19 cellular contexts compared by ENCODE assay signal in genomic region chr2:32864761-32865160, GRCh38.
DNase-seq lines count a peak whose midpoint lies in the region; TF ChIP-seq lines count a peak whose summit lies in the region.
"Had no signal": no experiment of that assay in that cellular context is flagged by ENCODE, and none has a peak within 500 bp of the region (broad histone marks: within the 10 kb centered on the region; RNA-seq: fewer than 3 reads in every experiment).

No MANE protein-coding gene starts in this region.

- peaks cover 3% of the 10 kb centered on the region for H3K9me3 Mint-ChIP-seq in glutamatergic neuron (ENCODE audit: unreplicated experiment)
- no peaks in the 10 kb centered on the region for H3K9me3 Mint-ChIP-seq in CD8-positive, alpha-beta memory T cell
- H3K9me3 Mint-ChIP-seq: activated CD4-positive, alpha-beta T cell treated with anti-CD3 and anti-CD28 coated beads, Interleukin-2, amount 10 ng/mL, durations not matched to agents 24 days and 14 days; activated T-cell treated with anti-CD3 and anti-CD28 coated beads, Interleukin-2, amount 50 U/mL, for 72 hours; T-helper 1 cell treated with Interleukin-12 subunit alpha and Interleukin-12 subunit beta and Interleukin-4 antibody, amounts not matched to agents 30 μg/mL and 1 μg/mL, for 36 hours had no signal

- H3K27me3 Mint-ChIP-seq in glutamatergic neuron (ENCODE audit: unreplicated experiment), result peaks cover 3% of the 10 kb centered on the region
- no peaks in the 10 kb centered on the region for H3K27me3 Mint-ChIP-seq in CD8-positive, alpha-beta memory T cell

- H3K27me3 ChIP-seq in CD8-positive, alpha-beta memory T cell (ENCODE audit: insufficient read depth, low read length, poor library complexity, severe bottlenecking), result no peaks in the 10 kb centered on the region
- H3K27me3 ChIP-seq: body of pancreas, hepatocyte, Peyer's patch had no signal

- in situ Hi-C loops in astrocyte of the cerebellum (cut with HindIII; ENCODE audit: low sequenced_read_pairs), result no loop called here

- TF ChIP-seq CTCF in astrocyte of the cerebellum (IDR thresholded peaks at IDR 0.05; ENCODE audit: low read depth, low read length, missing control alignments) (no peak), glutamatergic neuron (IDR thresholded peaks at IDR 0.05; ENCODE audit: partially characterized antibody, unreplicated experiment) (no peak)

- CTCF ChIA-PET in CD8-positive, alpha-beta memory T cell (lab: Charles Lee), result no interaction called here

- H3K4me1 ChIP-seq in CD8-positive, alpha-beta memory T cell (ENCODE audit: insufficient read depth, low read length), result no peaks in the 10 kb centered on the region
- H3K4me1 ChIP-seq: body of pancreas, Peyer's patch had no signal

- H3K4me3 ChIP-seq in astrocyte of the cerebellum (ENCODE audit: low read depth, low read length), result no peak overlapping the region
- no peak overlapping the region for H3K4me3 ChIP-seq in CD8-positive, alpha-beta memory T cell (ENCODE audit: low read length)
- H3K4me3 ChIP-seq: body of pancreas, hepatocyte, Peyer's patch, skin epidermis had no signal

- H3K4me3 Mint-ChIP-seq in glutamatergic neuron (ENCODE audit: unreplicated experiment), result no peak overlapping the region
- no peak overlapping the region for H3K4me3 Mint-ChIP-seq in CD8-positive, alpha-beta memory T cell
- H3K4me3 Mint-ChIP-seq: activated CD4-positive, alpha-beta T cell treated with anti-CD3 and anti-CD28 coated beads, Interleukin-2, amount 10 ng/mL, durations not matched to agents 24 days and 14 days; T-helper 1 cell treated with Interleukin-12 subunit alpha and Interleukin-12 subunit beta and Interleukin-4 antibody, amounts not matched to agents 30 μg/mL and 1 μg/mL, for 36 hours had no signal

- H3K27ac ChIP-seq in CD8-positive, alpha-beta memory T cell (ENCODE audit: low read depth, low read length), result no peak overlapping the region
- H3K27ac ChIP-seq: body of pancreas, hepatocyte, Peyer's patch, skin epidermis had no signal

- POLR2A ChIA-PET in CD8-positive, alpha-beta memory T cell (lab: Charles Lee), result no interaction called here

- peak; percentile 32 for DNase-seq in A172 (ENCODE audit: low spot score)
- peak; percentile 28 for DNase-seq in H4 (ENCODE audit: low spot score)
- DNase-seq in astrocyte of the cerebellum (ENCODE audit: low read depth), result peak; percentile 33
- peak; percentile 65 for DNase-seq in kidney glomerular epithelial cell (lab: John Stamatoyannopoulos, UW)
- no peak for DNase-seq in glutamatergic neuron
- no peak for DNase-seq in SHP77 treated with DMSO at 0.1 percent for 48 hours (lab: John Stamatoyannopoulos, UW)
- no peak for DNase-seq in Ammon's horn (ENCODE audit: low spot score)
- no peak for DNase-seq in CD8-positive, alpha-beta memory T cell
- DNase-seq: activated CD4-positive, alpha-beta T cell treated with anti-CD3 and anti-CD28 coated beads, Interleukin-2, amount 10 ng/mL, durations not matched to agents 24 days and 14 days; body of pancreas; effector memory CD4-positive, alpha-beta T cell; KG1; NCI-H146; Peyer's patch; substantia nigra had no signal

- no peaks in the 10 kb centered on the region for H3K9me3 ChIP-seq in CD8-positive, alpha-beta memory T cell (ENCODE audit: low read length)
- H3K9me3 ChIP-seq: body of pancreas, Peyer's patch had no signal

- H3K36me3 ChIP-seq in CD8-positive, alpha-beta memory T cell (ENCODE audit: insufficient read depth, low read length), result no peaks in the 10 kb centered on the region
- H3K36me3 ChIP-seq: Peyer's patch had no signal

- H3K36me3 Mint-ChIP-seq in glutamatergic neuron (ENCODE audit: unreplicated experiment), result no peaks in the 10 kb centered on the region
- no peaks in the 10 kb centered on the region for H3K36me3 Mint-ChIP-seq in CD8-positive, alpha-beta memory T cell

- no peak overlapping the region for H3K27ac Mint-ChIP-seq in glutamatergic neuron (ENCODE audit: unreplicated experiment)
- H3K27ac Mint-ChIP-seq in CD8-positive, alpha-beta memory T cell, result no peak overlapping the region
- H3K27ac Mint-ChIP-seq: activated CD4-positive, alpha-beta T cell treated with anti-CD3 and anti-CD28 coated beads, Interleukin-2, amount 10 ng/mL, durations not matched to agents 24 days and 14 days; T-helper 1 cell treated with Interleukin-12 subunit alpha and Interleukin-12 subunit beta and Interleukin-4 antibody, amounts not matched to agents 30 μg/mL and 1 μg/mL, for 36 hours had no signal

- peaks cover 4% of the 10 kb centered on the region for H3K4me1 Mint-ChIP-seq in glutamatergic neuron (ENCODE audit: low read depth, unreplicated experiment)
- H3K4me1 Mint-ChIP-seq in CD8-positive, alpha-beta memory T cell, result peaks cover 0 to 3% (median 0%) of the 10 kb centered on the region in 3 donors
- H3K4me1 Mint-ChIP-seq: activated CD4-positive, alpha-beta T cell treated with anti-CD3 and anti-CD28 coated beads, Interleukin-2, amount 10 ng/mL, durations not matched to agents 24 days and 14 days had no signal

Comparison
In these comparisons a context has a peak if more than half of its experiments do, and no peak if none do; other contexts are left out.
1. DNase-seq: peak in A172 (single experiment), H4 (single experiment), astrocyte of the cerebellum (single experiment) and kidney glomerular epithelial cell (single experiment); none in glutamatergic neuron (single experiment), SHP77 treated with DMSO at 0.1 percent for 48 hours (single experiment), Ammon's horn (single experiment) and CD8-positive, alpha-beta memory T cell (0 of 5).